Comparison of ENCODE assay signal across 8 cellular contexts in genomic region chr4:74228691-74229640, GRCh38.
A peak's percentile ranks its signal among the peaks of the same experiment; 100 is the strongest.
DNase-seq lines count a peak whose midpoint lies in the region; ATAC-seq, FAIRE-seq and TF ChIP-seq lines count a peak whose summit lies in the region.

No MANE protein-coding gene starts in this region.

- no peak overlapping the region for H3K27ac ChIP-seq in A673 (ENCODE audit: low read depth, low read length, poor library complexity, severe bottlenecking)
- no peak overlapping the region for H3K27ac ChIP-seq in coronary artery

- intact Hi-C loops in A673 (cut with micrococcal nuclease; ENCODE audit: unreplicated experiment): loop anchor here (1.0 kb wide), 1 partner anchor 82 kb away; no protein-coding TSS in a partner anchor

- H3K4me3 ChIP-seq in A673 (ENCODE audit: low read depth, low read length, poor library complexity, severe bottlenecking): no peak overlapping the region
- no peak overlapping the region for H3K4me3 ChIP-seq in coronary artery

- no peaks in the 10 kb centered on the region for H3K36me3 ChIP-seq in A673 (ENCODE audit: insufficient read depth, low read length, poor library complexity, severe bottlenecking)

- TF ChIP-seq CTCF in A673 (conservative IDR thresholded peaks at IDR 0.05; ENCODE audit: low read depth, low read length) (peak; percentile 74), coronary artery (IDR thresholded peaks at IDR 0.05) (peak; percentile 61)

- CTCF ChIA-PET in A673 (lab: Charles Lee): interaction anchor here (1.2 kb wide), 1 partner anchor 11 kb away, joined by 5 read pairs; no protein-coding TSS in a partner anchor

- POLR2A ChIA-PET in A673 (lab: Charles Lee; ENCODE audit: low non-redundant PET): no interaction called here

- FAIRE-seq in GM12891 (lab: Jason Lieb, UNC): peak; percentile 81

- no TSS peak for BruUV-seq in A673 (replicated peaks; lab: Mats Ljungman, UMichigan)

- peaks cover 9% of the 10 kb centered on the region for H3K4me1 ChIP-seq in A673 (ENCODE audit: insufficient read depth, low read length, poor library complexity, severe bottlenecking)

- no peaks in the 10 kb centered on the region for H3K27me3 ChIP-seq in A673 (replicated peaks; ENCODE audit: insufficient read depth, low read depth, low read length, poor library complexity)

- TF ChIP-seq POLR2A in GM12891 (IDR thresholded peaks at IDR 0.05; ENCODE audit: low read depth, low read length): no peak

- no peaks in the 10 kb centered on the region for H3K9me3 ChIP-seq in A673 (ENCODE audit: low read depth, low read length, poor library complexity, severe bottlenecking)

- peak; percentile 95 for ATAC-seq in HG02798 (IDR thresholded peaks at IDR 0.05; ENCODE audit: poor library complexity, unreplicated experiment)

- peak; percentile 70 for DNase-seq in A673 (ENCODE audit: low spot score)
- no peak for DNase-seq in GM12891 (ENCODE audit: insufficient read length, low spot score)
- DNase-seq in NCI-H1930 (lab: John Stamatoyannopoulos, UW): peak; percentile 10 to 26
- peak; percentile 55 for DNase-seq in activated CD4-positive, alpha-beta T cell treated with anti-CD3 and anti-CD28 coated beads for 1 hour
- DNase-seq in coronary artery (ENCODE audit: low spot score): no peak
- peak; percentile 68 for DNase-seq in medulla oblongata (ENCODE audit: extremely low spot score)
- DNase-seq in stimulated activated CD8-positive, alpha-beta memory T cell treated with anti-CD3 and anti-CD28 coated beads, Interleukin-4, amount 100 ng/mL, for 24 hours (ENCODE audit: low read depth): peak; percentile 59

TF ChIP-seq in GM12891, 5 proteins besides CTCF, POLR2A, EP300 and RAD21:
- TF ChIP-seq POU2F2 (IDR thresholded peaks at IDR 0.05; ENCODE audit: low read depth, low read length): no peak
- TF ChIP-seq PAX5 (IDR thresholded peaks at IDR 0.05; ENCODE audit: insufficient read depth, low read length, severe bottlenecking): no peak
- TF ChIP-seq POLR2AphosphoS5 (IDR thresholded peaks at IDR 0.05; ENCODE audit: low read depth, low read length): no peak
- no peak for TF ChIP-seq TAF1 (IDR thresholded peaks at IDR 0.05; ENCODE audit: low read depth, low read length)
- TF ChIP-seq SPI1 (IDR thresholded peaks at IDR 0.05; ENCODE audit: low read depth, low read length): no peak
TF ChIP-seq in GM12891: peak in this region for 0.

Comparison
In these comparisons a context has a peak if more than half of its experiments do, and no peak if none do; other contexts are left out.
1. DNase-seq: peak in A673 (single experiment), NCI-H1930 (2 of 2), activated CD4-positive, alpha-beta T cell treated with anti-CD3 and anti-CD28 coated beads for 1 hour (single experiment), medulla oblongata (single experiment) and stimulated activated CD8-positive, alpha-beta memory T cell treated with anti-CD3 and anti-CD28 coated beads, Interleukin-4, amount 100 ng/mL, for 24 hours (single experiment); none in GM12891 (single experiment) and coronary artery (single experiment).